ENCODE assay signal across 22 cellular contexts in the genomic region with DNA sequence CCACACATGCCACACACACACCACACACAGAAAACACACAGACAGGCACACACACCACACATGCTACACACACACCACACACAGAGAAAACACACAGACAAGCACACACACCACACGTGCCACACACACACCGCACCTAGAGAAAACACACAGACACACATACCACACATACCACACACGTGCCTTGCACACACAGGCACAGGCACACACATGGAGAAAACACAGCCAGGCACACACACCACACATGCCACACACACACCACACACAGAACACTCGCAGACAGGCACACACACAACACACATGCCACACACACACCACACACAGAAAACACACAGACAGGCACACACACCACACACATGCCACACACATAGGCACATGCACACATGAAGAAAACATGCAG.
"Had no signal": no experiment of that assay in that cellular context is flagged by ENCODE, and none has a peak within 500 bp of the region (broad histone marks: within the 10 kb centered on the region; RNA-seq: fewer than 3 reads in every experiment).

No MANE protein-coding gene starts in this region.

- H3K4me3 ChIP-seq: SJCRH30, SK-N-MC had no signal

- ATAC-seq: activated naive CD8-positive, alpha-beta T cell treated with anti-CD3 and anti-CD28 coated beads, Interleukin-2, amount 50 U/mL, for 24 hours; Panc1 had no signal

- H3K27ac Mint-ChIP-seq: activated CD4-positive, alpha-beta T cell treated with anti-CD3 and anti-CD28 coated beads, Interleukin-2, amount 10 ng/mL, durations not matched to agents 24 days and 14 days; activated CD8-positive, alpha-beta T cell treated with anti-CD3 and anti-CD28 coated beads, Interleukin-2, amount 10 ng/mL, durations not matched to agents 7 days and 5 days; activated naive CD4-positive, alpha-beta T cell treated with anti-CD3 and anti-CD28 coated beads, Interleukin-2, amount 10 ng/mL, durations not matched to agents 7 days and 5 days; activated naive CD8-positive, alpha-beta T cell; activated naive CD8-positive, alpha-beta T cell treated with anti-CD3 and anti-CD28 coated beads, Interleukin-2, amount 50 U/mL, for 24 hours; brain had no signal

- H3K4me1 Mint-ChIP-seq: activated CD4-positive, alpha-beta T cell treated with anti-CD3 and anti-CD28 coated beads, Interleukin-2, amount 10 ng/mL, durations not matched to agents 24 days and 14 days; activated naive CD4-positive, alpha-beta T cell treated with anti-CD3 and anti-CD28 coated beads, Interleukin-2, amount 10 ng/mL, durations not matched to agents 7 days and 5 days; activated naive CD8-positive, alpha-beta T cell treated with anti-CD3 and anti-CD28 coated beads, Interleukin-2, amount 50 U/mL, for 24 hours had no signal

- H3K9me3 Mint-ChIP-seq: activated CD4-positive, alpha-beta T cell treated with anti-CD3 and anti-CD28 coated beads, Interleukin-2, amount 10 ng/mL, durations not matched to agents 24 days and 14 days; activated naive CD4-positive, alpha-beta T cell treated with anti-CD3 and anti-CD28 coated beads, Interleukin-2, amount 10 ng/mL, durations not matched to agents 7 days and 5 days; activated naive CD8-positive, alpha-beta T cell treated with anti-CD3 and anti-CD28 coated beads, Interleukin-2, amount 50 U/mL, for 24 hours; brain had no signal

- H3K27me3 ChIP-seq: SJCRH30 had no signal

- H3K27ac ChIP-seq: SJCRH30, SK-N-MC, WERI-Rb-1 had no signal

- H3K9me3 ChIP-seq: SJCRH30 had no signal

- H3K4me1 ChIP-seq: SJCRH30 had no signal

- H3K36me3 Mint-ChIP-seq: activated naive CD4-positive, alpha-beta T cell treated with anti-CD3 and anti-CD28 coated beads, Interleukin-2, amount 10 ng/mL, durations not matched to agents 7 days and 5 days; activated naive CD8-positive, alpha-beta T cell; brain had no signal

- DNase-seq: activated CD4-positive, alpha-beta T cell treated with anti-CD3 and anti-CD28 coated beads, Interleukin-2, amount 10 ng/mL, durations not matched to agents 24 days and 14 days; activated CD4-positive, alpha-beta T cell treated with anti-CD3 and anti-CD28 coated beads, Interleukin-2, amount 50 U/mL, for 48 hours; activated effector memory CD4-positive, alpha-beta T cell treated with Interleukin-2 at 50 U/mL for 16 hours; activated naive CD4-positive, alpha-beta T cell treated with anti-CD3 and anti-CD28 coated beads, Interleukin-2, amount 10 ng/mL, durations not matched to agents 7 days and 5 days; activated naive CD8-positive, alpha-beta T cell treated with anti-CD3 and anti-CD28 coated beads, Interleukin-2, amount 50 U/mL, for 24 hours; caudate nucleus; cerebellar nuclear complex; NCI-H1105; NCI-H1436; NCI-H187; NCI-H2029 treated with DMSO at 0.1 percent for 48 hours; NCI-H2107; NCI-H226; NCI-H446 treated with DMSO at 0.1 percent for 48 hours; NCI-H524; WERI-Rb-1 had no signal

- H3K4me3 Mint-ChIP-seq: activated CD4-positive, alpha-beta T cell treated with anti-CD3 and anti-CD28 coated beads, Interleukin-2, amount 10 ng/mL, durations not matched to agents 24 days and 14 days; activated CD8-positive, alpha-beta T cell treated with anti-CD3 and anti-CD28 coated beads, Interleukin-2, amount 10 ng/mL, durations not matched to agents 7 days and 5 days; activated naive CD4-positive, alpha-beta T cell treated with anti-CD3 and anti-CD28 coated beads, Interleukin-2, amount 10 ng/mL, durations not matched to agents 7 days and 5 days; activated naive CD8-positive, alpha-beta T cell; activated naive CD8-positive, alpha-beta T cell treated with anti-CD3 and anti-CD28 coated beads, Interleukin-2, amount 50 U/mL, for 24 hours; brain had no signal

- H3K27me3 Mint-ChIP-seq: activated CD4-positive, alpha-beta T cell treated with anti-CD3 and anti-CD28 coated beads, Interleukin-2, amount 10 ng/mL, durations not matched to agents 24 days and 14 days; activated naive CD4-positive, alpha-beta T cell treated with anti-CD3 and anti-CD28 coated beads, Interleukin-2, amount 10 ng/mL, durations not matched to agents 7 days and 5 days; activated naive CD8-positive, alpha-beta T cell; activated naive CD8-positive, alpha-beta T cell treated with anti-CD3 and anti-CD28 coated beads, Interleukin-2, amount 50 U/mL, for 24 hours; brain had no signal

- H3K36me3 ChIP-seq: SJCRH30, WERI-Rb-1 had no signal
